16 cellular contexts compared by ENCODE assay signal in the genomic region with DNA sequence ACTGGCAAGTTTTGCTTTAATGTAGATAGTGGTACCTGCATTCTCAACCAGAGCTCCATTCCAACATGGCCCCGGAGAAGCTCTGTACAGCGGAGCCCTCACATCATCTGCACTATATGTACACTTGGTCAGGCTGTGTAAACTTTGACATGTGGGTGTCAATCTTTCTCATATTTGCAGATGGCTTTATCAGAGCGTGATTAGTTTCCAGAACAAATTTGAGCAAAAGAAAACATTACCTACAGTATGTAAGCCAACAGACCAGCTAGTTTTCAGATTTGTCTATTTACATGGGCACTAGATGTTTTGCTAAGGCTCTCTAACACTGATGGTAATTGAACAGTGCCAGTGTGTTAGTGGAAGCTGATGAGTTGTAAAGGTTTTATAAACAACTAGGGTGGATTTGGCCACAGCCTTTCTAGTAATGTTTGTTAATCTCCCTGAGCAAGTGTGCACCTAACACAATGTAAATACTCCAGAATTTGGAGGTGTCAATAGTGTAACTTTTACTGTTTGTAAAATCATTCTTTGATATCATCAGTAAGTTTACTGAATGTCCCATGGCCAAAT.
"Had no signal": no experiment of that assay in that cellular context is flagged by ENCODE, and none has a peak within 500 bp of the region (broad histone marks: within the 10 kb centered on the region; RNA-seq: fewer than 3 reads in every experiment).

No MANE protein-coding gene starts in this region.

- H3K36me3 ChIP-seq: sigmoid colon, upper lobe of right lung, WERI-Rb-1 had no signal

- DNase-seq: activated CD4-positive, alpha-beta T cell treated with anti-CD3 and anti-CD28 coated beads for 4 hours; activated CD8-positive, alpha-beta T cell treated with anti-CD3 and anti-CD28 coated beads, Interleukin-2, amount 10 ng/mL, durations not matched to agents 7 days and 5 days; activated naive CD4-positive, alpha-beta T cell treated with Interleukin-2 at 50 U/mL for 16 hours; dorsolateral prefrontal cortex; hypothalamus; nephron progenitor cell; sigmoid colon; stimulated activated CD4-positive, alpha-beta T cell treated with anti-CD3 and anti-CD28 coated beads, Interleukin-12 subunit alpha, Interleukin-12 subunit beta, amount 100 ng/mL, for 4 hours; stimulated activated CD8-positive, alpha-beta memory T cell treated with anti-CD3 and anti-CD28 coated beads, Interleukin-4, amount 100 ng/mL, for 48 hours; stimulated activated naive CD8-positive, alpha-beta T cell treated with anti-CD3 and anti-CD28 coated beads, Interleukin-15, Interleukin-2, amounts not matched to agents 100 U/mL and 50 U/mL, for 24 hours; upper lobe of right lung; WERI-Rb-1 had no signal

- H3K9me3 Mint-ChIP-seq: activated T-helper 1 cell treated with anti-CD3 and anti-CD28 coated beads, Interleukin-12 subunit alpha, Interleukin-12 subunit beta, Interleukin-2, Interleukin-4 antibody, amounts not matched to agents 30 ng/mL and 10 ng/mL and 1 ng/mL, durations not matched to agents 14 hours and 24 hours and 36 hours; nephron progenitor cell had no signal

- H3K4me3 ChIP-seq: dorsolateral prefrontal cortex, sigmoid colon, upper lobe of right lung had no signal

- ATAC-seq: activated CD8-positive, alpha-beta T cell treated with anti-CD3 and anti-CD28 coated beads, Interleukin-2, amount 10 ng/mL, durations not matched to agents 7 days and 5 days; esophagus mucosa; stimulated activated naive CD8-positive, alpha-beta T cell treated with anti-CD3 and anti-CD28 coated beads, Interleukin-15, Interleukin-2, amounts not matched to agents 100 U/mL and 50 U/mL, for 24 hours had no signal

- H3K27ac ChIP-seq: dorsolateral prefrontal cortex, sigmoid colon, upper lobe of right lung, WERI-Rb-1 had no signal

- H3K9me3 ChIP-seq: sigmoid colon, upper lobe of right lung had no signal

- FAIRE-seq: astrocyte, endometrium had no signal

- H3K27ac Mint-ChIP-seq: activated CD8-positive, alpha-beta T cell treated with anti-CD3 and anti-CD28 coated beads, Interleukin-2, amount 10 ng/mL, durations not matched to agents 7 days and 5 days; activated T-helper 1 cell treated with anti-CD3 and anti-CD28 coated beads, Interleukin-12 subunit alpha, Interleukin-12 subunit beta, Interleukin-2, Interleukin-4 antibody, amounts not matched to agents 30 ng/mL and 10 ng/mL and 1 ng/mL, durations not matched to agents 14 hours and 24 hours and 36 hours; nephron progenitor cell had no signal

- H3K4me3 Mint-ChIP-seq: activated CD8-positive, alpha-beta T cell treated with anti-CD3 and anti-CD28 coated beads, Interleukin-2, amount 10 ng/mL, durations not matched to agents 7 days and 5 days; activated T-helper 1 cell treated with anti-CD3 and anti-CD28 coated beads, Interleukin-12 subunit alpha, Interleukin-12 subunit beta, Interleukin-2, Interleukin-4 antibody, amounts not matched to agents 30 ng/mL and 10 ng/mL and 1 ng/mL, durations not matched to agents 14 hours and 24 hours and 36 hours; nephron progenitor cell had no signal
